ENCODE assay signal across 8 cellular contexts in genomic region chr19:4660181-4660791, GRCh38. TPM values are rescaled to one million over a fixed set of nuclear protein-coding genes. Genes with fewer than 3 reads are reported as not detected.
DNase-seq lines count a peak whose midpoint lies in the region; ATAC-seq and TF ChIP-seq lines count a peak whose summit lies in the region.

No MANE protein-coding gene starts in this region.

- no peaks in the 10 kb centered on the region for H3K9me3 ChIP-seq in liver (ENCODE audit: control insufficient read depth in 4 of 4, low read length in 3 of 4)

- H3K27me3 Mint-ChIP-seq in WTC11 (ENCODE audit: low read depth) = no peaks in the 10 kb centered on the region

- no peak overlapping the region for H3K4me3 Mint-ChIP-seq in WTC11

- no peak for TF ChIP-seq CTCF in WTC11 (IDR thresholded peaks at IDR 0.05)
- TF ChIP-seq CTCF in liver (IDR thresholded peaks at IDR 0.05; ENCODE audit: low read depth, low read length, missing input control) = peak; percentile 55

- peak; percentile 71 to 83 for TF ChIP-seq RAD21 in liver (IDR thresholded peaks at IDR 0.05)

- CTCF ChIA-PET in WTC11 (lab: Charles Lee) = interaction anchor here (0.6 to 1.4 kb wide), 8 partner anchors 10 to 135 kb away, joined by 3 to 5 read pairs (median 4); partner anchors contain the start of gene FEM1A

- peaks cover 19 to 48% (median 31%) of the 10 kb centered on the region in 4 donors for H3K36me3 ChIP-seq in liver (ENCODE audit: control insufficient read depth in 4 of 4, insufficient read depth in 3 of 4, low read depth in 1 of 4, low read length in 3 of 4)

- no peaks in the 10 kb centered on the region for H3K27me3 ChIP-seq in liver (ENCODE audit: control insufficient read depth in 4 of 4, insufficient read depth in 4 of 4, low read length in 3 of 4)

- no peak overlapping the region for H3K27ac Mint-ChIP-seq in WTC11

- ATAC-seq in WTC11 (peak; percentile 95), HG02870 (IDR thresholded peaks at IDR 0.05; ENCODE audit: unreplicated experiment) (no peak)

- H3K9ac ChIP-seq in liver (ENCODE audit: low read depth in 1 of 2, low read length in 2 of 2) = no peak overlapping the region

- POLR2A ChIA-PET in WTC11 (lab: Charles Lee) = interaction anchor here (0.6 kb wide), 1 partner anchor 13 kb away, joined by 3 read pairs; no protein-coding TSS in a partner anchor

- WGBS in liver = 67% methylated on average over 15 of the region's 15 CpGs

- H3K36me3 Mint-ChIP-seq in WTC11 = peaks cover 30% of the 10 kb centered on the region

- no peak overlapping the region for H3K4me3 ChIP-seq in Jurkat, Clone E6-1 (ENCODE audit: low read length)
- no peak overlapping the region for H3K4me3 ChIP-seq in liver (ENCODE audit: low read depth in 1 of 3, low read length in 3 of 3)

- no peaks in the 10 kb centered on the region for H3K4me1 Mint-ChIP-seq in WTC11

- DNase-seq in DMS53 treated with DMSO at 0.1 percent for 48 hours (lab: John Stamatoyannopoulos, UW; ENCODE audit: unreplicated experiment) (peak; percentile 1), WTC11 (ENCODE audit: low spot score) (peak; percentile 72), NCI-H1417 treated with DMSO at 0.1 percent for 48 hours (lab: John Stamatoyannopoulos, UW) (no peak)
- peak; percentile 26 for DNase-seq in Jurkat, Clone E6-1 (ENCODE audit: low read depth, low spot score)
- no peak for DNase-seq in effector CD8-positive, alpha-beta T cell (lab: John Stamatoyannopoulos, UW)
- DNase-seq in stimulated activated CD4-positive, alpha-beta T cell treated with anti-CD3 and anti-CD28 coated beads, Interleukin-1b, Interleukin-23, amount 100 ng/mL, for 48 hours = no peak

- no peaks in the 10 kb centered on the region; the same call in 1 of the 2 replicates for H3K9me3 Mint-ChIP-seq in WTC11

- H3K27ac ChIP-seq in liver (ENCODE audit: low read depth in 1 of 2, low read length in 2 of 2) = peak overlapping the region; percentile 11 to 41

- peaks cover 0 to 17% (median 6%) of the 10 kb centered on the region in 4 donors for H3K4me1 ChIP-seq in liver (ENCODE audit: control insufficient read depth in 4 of 4, insufficient read depth in 4 of 4, low read length in 3 of 4)

TF ChIP-seq in WTC11, 78 proteins besides CTCF, POLR2A, EP300 and RAD21:
- TF ChIP-seq GTF2I (CRISPR knock-in tag; conservative IDR thresholded peaks at IDR 0.05) (peak; percentile 65; the same call in 1 of the 2 replicates), CDX4 (CRISPR knock-in tag; IDR thresholded peaks at IDR 0.05; ENCODE audit: borderline replicate concordance) (no peak), JUN (CRISPR knock-in tag; IDR thresholded peaks at IDR 0.05) (no peak), ESRRA (CRISPR knock-in tag; IDR thresholded peaks at IDR 0.05; ENCODE audit: borderline replicate concordance) (no peak), SP1 (CRISPR knock-in tag; conservative IDR thresholded peaks at IDR 0.05) (no peak), ZNF671 (CRISPR knock-in tag; IDR thresholded peaks at IDR 0.05) (no peak)
TF ChIP-seq in WTC11: peak in this region for 1.

TF ChIP-seq in liver, 16 proteins besides CTCF, POLR2A, EP300 and RAD21:
- TF ChIP-seq ATF3 (IDR thresholded peaks at IDR 0.05) = no peak
- TF ChIP-seq YY1 (IDR thresholded peaks at IDR 0.05) = peak; percentile 11
TF ChIP-seq in liver: peak in this region for 1.

RNA-seq across cellular contexts. Expression of gene MYDGF, which starts 9.9 kb away (rescaled TPM):
- 108 TPM for polyA plus RNA-seq in Jurkat, Clone E6-1 (2012; ENCODE audit: insufficient read depth, insufficient read length)
- total RNA-seq in WTC11 (2021) (54.2 to 59.1 TPM (median 58.2 TPM) in 3 replicates), liver (10 to 100 TPM; 85.1 to 88.9 TPM)
- polyA plus RNA-seq in liver = 100 to 1,000 TPM; 198 to 222 TPM

RNA-seq across cellular contexts. Expression of gene TNFAIP8L1, which starts 21.0 kb away (rescaled TPM):
- 11.3 TPM for polyA plus RNA-seq in Jurkat, Clone E6-1 (2012; ENCODE audit: insufficient read depth, insufficient read length)
- total RNA-seq in WTC11 (2021) = 8.3 to 8.7 TPM (median 8.6 TPM) in 3 replicates
- total RNA-seq in liver = 10 to 100 TPM; 15.6 to 29.0 TPM
- polyA plus RNA-seq in liver = 10 to 100 TPM; 19.1 to 21.2 TPM

Comparison
In these comparisons a context has a peak if more than half of its experiments do, and no peak if none do; other contexts are left out.
1. DNase-seq: peak in DMS53 treated with DMSO at 0.1 percent for 48 hours (single experiment), Jurkat, Clone E6-1 (single experiment) and WTC11 (single experiment); none in NCI-H1417 treated with DMSO at 0.1 percent for 48 hours (single experiment), effector CD8-positive, alpha-beta T cell (single experiment) and stimulated activated CD4-positive, alpha-beta T cell treated with anti-CD3 and anti-CD28 coated beads, Interleukin-1b, Interleukin-23, amount 100 ng/mL, for 48 hours (single experiment).